In the genomic region with DNA sequence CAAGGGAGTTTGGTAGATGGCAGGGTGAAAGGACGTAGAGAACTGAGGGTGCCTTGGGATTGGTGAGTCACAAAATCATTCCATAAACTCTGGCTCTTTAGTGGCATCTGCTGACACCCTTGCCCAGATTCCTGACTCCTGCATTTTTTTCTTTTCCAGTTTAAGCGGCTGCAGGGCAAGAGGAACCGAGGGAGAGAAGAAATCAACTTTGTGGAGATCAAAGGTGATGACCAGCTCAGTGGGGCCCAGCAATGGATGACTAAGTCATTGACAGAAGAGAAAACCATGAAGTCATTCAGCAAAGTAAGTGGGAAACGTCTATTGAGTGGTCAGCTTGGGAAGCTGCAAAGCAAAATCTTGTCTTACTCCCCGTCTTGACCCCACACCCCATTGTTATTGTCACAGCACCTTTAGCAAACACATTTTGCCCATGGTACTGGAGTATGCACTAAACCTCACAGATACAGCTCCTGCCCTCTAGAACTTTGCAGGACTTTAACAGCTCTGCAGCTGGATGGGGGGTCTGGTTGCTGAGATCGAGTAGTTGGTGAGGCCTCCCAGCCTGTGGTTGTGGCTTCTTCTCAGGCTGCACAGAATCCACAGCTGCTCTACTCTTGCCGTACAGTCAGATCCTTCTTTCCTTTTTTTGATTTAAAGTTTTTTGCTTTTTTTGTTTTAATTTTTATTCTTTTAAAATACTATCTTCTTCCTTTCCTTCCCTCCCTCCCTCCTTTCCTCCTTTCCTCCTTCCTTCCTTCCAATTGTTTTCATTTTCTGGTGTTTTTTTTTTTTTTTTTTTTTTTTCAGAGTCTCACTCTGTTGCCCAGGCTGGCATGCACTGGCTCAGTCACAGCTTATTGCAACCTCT, we compare ENCODE assay signal across 22 cellular contexts. TPM values are rescaled to one million over a fixed set of nuclear protein-coding genes. Genes with fewer than 3 reads are reported as not detected.
DNase-seq lines count a peak whose midpoint lies in the region; ATAC-seq, FAIRE-seq and TF ChIP-seq lines count a peak whose summit lies in the region.
"Had no signal": no experiment of that assay in that cellular context is flagged by ENCODE, and none has a peak within 500 bp of the region (broad histone marks: within the 10 kb centered on the region; RNA-seq: fewer than 3 reads in every experiment).

No MANE protein-coding gene starts in this region.

- no peak for TF ChIP-seq CTCF in CD8-positive, alpha-beta T cell (IDR thresholded peaks at IDR 0.05)

- DNase-seq in ACHN (peak; percentile 85), GM12891 (ENCODE audit: insufficient read length, low spot score) (no peak), SW480 (ENCODE audit: low spot score) (peak; percentile 27), H54 (ENCODE audit: insufficient read length, low spot score) (no peak), DMS 273 treated with DMSO at 0.1 percent for 48 hours (lab: John Stamatoyannopoulos, UW) (no peak), NOMO-1 (lab: John Stamatoyannopoulos, UW; ENCODE audit: unreplicated experiment in 2 of 2) (no peak)
- DNase-seq in CD8-positive, alpha-beta T cell, result no peak
- DNase-seq: activated CD4-positive, CD25-positive, alpha-beta regulatory T cell treated with anti-CD3 and anti-CD28 coated beads, Interleukin-2, amount 50 U/mL, for 72 hours; activated CD8-positive, alpha-beta memory T cell treated with anti-CD3 and anti-CD28 coated beads, Interleukin-2, amount 10 ng/mL, durations not matched to agents 7 days and 5 days; effector CD8-positive, alpha-beta T cell; H9; left cardiac atrium; NCI-H2171; NCI-H526 treated with DMSO at 0.1 percent for 48 hours had no signal

- ATAC-seq in CD8-positive, alpha-beta T cell, result no peak
- ATAC-seq: activated CD8-positive, alpha-beta memory T cell treated with anti-CD3 and anti-CD28 coated beads, Interleukin-2, amount 10 ng/mL, durations not matched to agents 7 days and 5 days; activated T-helper 17 cell treated with anti-CD3 and anti-CD28 coated beads, Interleukin-2, amount 50 U/mL, for 72 hours; esophagus mucosa; gastroesophageal sphincter; left cardiac atrium; natural killer cell treated with Interleukin-12 subunit alpha and Interleukin-12 subunit beta and Interleukin-15 and Interleukin-18, amount 100 ng/mL, for 72 hours; stimulated activated memory B cell treated with anti-CD40 and anti-IgM and Interleukin-4, amounts not matched to agents 10 μg/mL and 1 μg/mL and 100 μg/mL, for 72 hours had no signal

- H3K9me3 ChIP-seq in CD8-positive, alpha-beta T cell (ENCODE audit: low read length), result no peaks in the 10 kb centered on the region
- H3K9me3 ChIP-seq: gastroesophageal sphincter had no signal

- H3K4me3 ChIP-seq in CD8-positive, alpha-beta T cell (ENCODE audit: low read depth, low read length), result no peak overlapping the region
- H3K4me3 ChIP-seq: gastroesophageal sphincter had no signal

- in situ Hi-C loops in ACHN (cut with HindIII; ENCODE audit: low pct_ligation_motif_present, low pct_unique_long_range_greater_than_20kb, low sequenced_read_pairs), result no loop called here

- H3K27me3 ChIP-seq in layer of hippocampus (ENCODE audit: control insufficient read depth, insufficient read depth, low read length), result no peaks in the 10 kb centered on the region
- no peaks in the 10 kb centered on the region for H3K27me3 ChIP-seq in CD8-positive, alpha-beta T cell (ENCODE audit: insufficient read depth, low read length)
- H3K27me3 ChIP-seq: gastroesophageal sphincter had no signal

- FAIRE-seq in GM12891 (lab: Jason Lieb, UNC) (peak; percentile 56), H54 (lab: Jason Lieb, UNC) (no peak)

- no peak overlapping the region for H3K27ac Mint-ChIP-seq in CD8-positive, alpha-beta T cell
- H3K27ac Mint-ChIP-seq: activated CD8-positive, alpha-beta memory T cell treated with anti-CD3 and anti-CD28 coated beads, Interleukin-2, amount 10 ng/mL, durations not matched to agents 7 days and 5 days; activated T-helper 17 cell treated with anti-CD3 and anti-CD28 coated beads, Interleukin-2, amount 50 U/mL, for 72 hours; H9; memory B cell; natural killer cell treated with Interleukin-12 subunit alpha and Interleukin-12 subunit beta and Interleukin-15 and Interleukin-18, amount 100 ng/mL, for 72 hours; stimulated activated memory B cell treated with anti-CD40 and anti-IgM and Interleukin-4, amounts not matched to agents 10 μg/mL and 1 μg/mL and 100 μg/mL, for 72 hours had no signal

- H3K4me1 Mint-ChIP-seq in CD8-positive, alpha-beta T cell (ENCODE audit: low read depth), result peaks cover 2% of the 10 kb centered on the region
- H3K4me1 Mint-ChIP-seq: activated T-helper 17 cell treated with anti-CD3 and anti-CD28 coated beads, Interleukin-2, amount 50 U/mL, for 72 hours; H9; stimulated activated memory B cell treated with anti-CD40 and anti-IgM and Interleukin-4, amounts not matched to agents 10 μg/mL and 1 μg/mL and 100 μg/mL, for 72 hours had no signal

- no peaks in the 10 kb centered on the region for H3K9me3 Mint-ChIP-seq in CD8-positive, alpha-beta T cell
- H3K9me3 Mint-ChIP-seq: activated T-helper 17 cell treated with anti-CD3 and anti-CD28 coated beads, Interleukin-2, amount 50 U/mL, for 72 hours; H9; memory B cell; natural killer cell treated with Interleukin-12 subunit alpha and Interleukin-12 subunit beta and Interleukin-15 and Interleukin-18, amount 100 ng/mL, for 72 hours; stimulated activated memory B cell treated with anti-CD40 and anti-IgM and Interleukin-4, amounts not matched to agents 10 μg/mL and 1 μg/mL and 100 μg/mL, for 72 hours had no signal

- intact Hi-C loops in CD8-positive, alpha-beta T cell (cut with DNase I, micrococcal nuclease), result no loop called here

- H3K27ac ChIP-seq in layer of hippocampus (ENCODE audit: low read depth, low read length), result peak overlapping the region; percentile 85
- H3K27ac ChIP-seq in CD8-positive, alpha-beta T cell (ENCODE audit: low read depth, low read length), result no peak overlapping the region
- H3K27ac ChIP-seq: gastroesophageal sphincter, parathyroid adenoma had no signal

- POLR2A ChIA-PET in CD8-positive, alpha-beta T cell (lab: Charles Lee), result no interaction called here

- peaks cover 88% of the 10 kb centered on the region for H3K36me3 Mint-ChIP-seq in CD8-positive, alpha-beta T cell

- no peak for TF ChIP-seq POLR2A in GM12891 (IDR thresholded peaks at IDR 0.05; ENCODE audit: low read depth, low read length)
- no peak for TF ChIP-seq POLR2A in H54 (IDR thresholded peaks at IDR 0.05; ENCODE audit: low read depth, low read length)

- CTCF ChIA-PET in CD8-positive, alpha-beta T cell (lab: Charles Lee), result interaction anchor here (0.6 to 14.5 kb wide), 8 partner anchors 8 to 96 kb away, joined by 3 to 260 read pairs (median 3); partner anchors contain the start of genes INSRR, NTRK1 and PEAR1

- no peak overlapping the region for H3K4me3 Mint-ChIP-seq in CD8-positive, alpha-beta T cell
- H3K4me3 Mint-ChIP-seq: activated CD8-positive, alpha-beta memory T cell treated with anti-CD3 and anti-CD28 coated beads, Interleukin-2, amount 10 ng/mL, durations not matched to agents 7 days and 5 days; activated T-helper 17 cell treated with anti-CD3 and anti-CD28 coated beads, Interleukin-2, amount 50 U/mL, for 72 hours; H9; memory B cell; natural killer cell treated with Interleukin-12 subunit alpha and Interleukin-12 subunit beta and Interleukin-15 and Interleukin-18, amount 100 ng/mL, for 72 hours; stimulated activated memory B cell treated with anti-CD40 and anti-IgM and Interleukin-4, amounts not matched to agents 10 μg/mL and 1 μg/mL and 100 μg/mL, for 72 hours had no signal

- no peaks in the 10 kb centered on the region for H3K27me3 Mint-ChIP-seq in CD8-positive, alpha-beta T cell (ENCODE audit: low read depth)
- H3K27me3 Mint-ChIP-seq: activated CD8-positive, alpha-beta memory T cell treated with anti-CD3 and anti-CD28 coated beads, Interleukin-2, amount 10 ng/mL, durations not matched to agents 7 days and 5 days; activated T-helper 17 cell treated with anti-CD3 and anti-CD28 coated beads, Interleukin-2, amount 50 U/mL, for 72 hours; memory B cell; natural killer cell treated with Interleukin-12 subunit alpha and Interleukin-12 subunit beta and Interleukin-15 and Interleukin-18, amount 100 ng/mL, for 72 hours; stimulated activated memory B cell treated with anti-CD40 and anti-IgM and Interleukin-4, amounts not matched to agents 10 μg/mL and 1 μg/mL and 100 μg/mL, for 72 hours had no signal

- H3K4me1 ChIP-seq in CD8-positive, alpha-beta T cell (ENCODE audit: insufficient read depth, low read length), result no peaks in the 10 kb centered on the region
- H3K4me1 ChIP-seq: gastroesophageal sphincter, parathyroid adenoma had no signal

- H3K36me3 ChIP-seq in CD8-positive, alpha-beta T cell (ENCODE audit: insufficient read depth, low read length), result peaks cover 46% of the 10 kb centered on the region

TF ChIP-seq in GM12891, 5 proteins besides CTCF, POLR2A, EP300 and RAD21:
- TF ChIP-seq PAX5 (IDR thresholded peaks at IDR 0.05; ENCODE audit: insufficient read depth, low read length, severe bottlenecking) (no peak), TAF1 (IDR thresholded peaks at IDR 0.05; ENCODE audit: low read depth, low read length) (no peak), SPI1 (IDR thresholded peaks at IDR 0.05; ENCODE audit: low read depth, low read length) (no peak), POLR2AphosphoS5 (IDR thresholded peaks at IDR 0.05; ENCODE audit: low read depth, low read length) (no peak), POU2F2 (IDR thresholded peaks at IDR 0.05; ENCODE audit: low read depth, low read length) (no peak)

RNA-seq across cellular contexts. Expression of gene SH2D2A, which starts 21.9 kb away (rescaled TPM):
- polyA plus RNA-seq in GM12891 (2012; ENCODE audit: low read depth, missing spikeins), result 6.8 TPM
- 10 to 100 TPM; 85.6 to 86.3 TPM for total RNA-seq in CD8-positive, alpha-beta T cell

RNA-seq across cellular contexts. Expression of gene PRCC, which starts 27.4 kb away (rescaled TPM):
- 52.3 TPM for polyA plus RNA-seq in GM12891 (2012; ENCODE audit: low read depth, missing spikeins)
- total RNA-seq in CD8-positive, alpha-beta T cell, result 10 to 100 TPM; 55.6 to 58.4 TPM

RNA-seq across cellular contexts. Expression of gene HDGF, which starts 43.3 kb away (rescaled TPM):
- 113 TPM for polyA plus RNA-seq in GM12891 (2012; ENCODE audit: low read depth, missing spikeins)
- total RNA-seq in CD8-positive, alpha-beta T cell, result 10 to 100 TPM; 63.1 to 70.6 TPM

RNA-seq across cellular contexts. Expression of gene MRPL24, which starts 53.9 kb away (rescaled TPM):
- polyA plus RNA-seq in GM12891 (2012; ENCODE audit: low read depth, missing spikeins), result 116 TPM
- 10 to 100 TPM in 1 of 2 experiments, 1 to 10 TPM in 1; 9.1 to 12.5 TPM for total RNA-seq in CD8-positive, alpha-beta T cell

Comparison
In these comparisons a context has a peak if more than half of its experiments do, and no peak if none do; other contexts are left out.
1. DNase-seq: peak in ACHN (single experiment) and SW480 (single experiment); none in GM12891 (single experiment), H54 (single experiment), DMS 273 treated with DMSO at 0.1 percent for 48 hours (single experiment), CD8-positive, alpha-beta T cell (0 of 7) and NOMO-1 (0 of 2).